8 cellular contexts compared by ENCODE assay signal in the genomic region with DNA sequence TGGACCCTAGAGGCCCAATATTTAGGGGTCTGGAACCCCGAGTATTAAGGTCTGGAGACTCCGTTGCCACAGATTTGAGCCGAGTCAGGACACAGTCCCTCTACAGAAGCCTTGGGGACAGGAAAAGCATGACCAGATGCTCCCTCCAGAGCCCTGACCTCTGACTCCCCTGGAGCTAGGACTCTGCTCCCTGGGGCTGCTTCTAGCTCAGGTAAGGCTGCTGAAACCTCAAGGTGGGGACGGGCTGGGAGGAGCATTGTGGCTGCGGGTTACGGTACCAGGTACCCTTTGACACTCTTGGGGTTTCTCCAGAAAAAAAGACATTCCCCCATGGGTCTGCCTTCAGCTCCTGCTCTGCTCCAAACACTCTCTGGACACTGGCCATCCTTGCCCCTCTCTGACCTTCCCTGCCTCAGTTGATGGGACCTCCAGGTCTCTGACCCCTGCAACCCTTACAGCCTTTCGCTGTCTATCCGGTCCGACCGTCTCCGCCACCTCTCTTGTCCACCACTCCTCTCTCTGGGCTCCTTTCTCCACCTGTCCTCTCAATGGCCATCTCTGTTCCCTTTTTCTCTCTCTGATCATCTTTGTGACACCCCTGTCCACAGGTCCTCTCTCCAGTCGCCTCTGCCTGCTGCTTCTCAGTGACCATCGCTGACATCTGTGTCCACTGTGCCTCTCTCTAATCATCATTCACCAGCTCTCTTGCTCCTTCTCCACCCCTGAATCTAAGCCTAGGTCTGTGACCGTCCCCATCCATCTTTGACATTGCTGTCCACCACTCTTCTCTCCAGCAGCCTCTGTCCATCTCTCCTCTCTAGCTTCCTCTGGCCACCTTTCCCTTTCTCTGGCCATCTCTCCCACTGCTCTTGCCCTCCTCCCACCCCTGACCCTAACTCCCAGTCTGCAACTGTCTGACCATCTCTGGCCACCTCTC. TPM values are rescaled to one million over a fixed set of nuclear protein-coding genes. Genes with fewer than 3 reads are reported as not detected.
A peak's percentile ranks its signal among the peaks of the same experiment; 100 is the strongest.
DNase-seq lines count a peak whose midpoint lies in the region; ATAC-seq and TF ChIP-seq lines count a peak whose summit lies in the region.

No MANE protein-coding gene starts in this region.

- H3K4me3 ChIP-seq in heart right ventricle = peak overlapping the region in 9 of 10 donors; percentile 44 to 69 (median 64)
- peak overlapping the region; percentile 57 to 70 for H3K4me3 ChIP-seq in mucosa of rectum (ENCODE audit: low read length in 2 of 2)
- peak overlapping the region in 1 of 2 donors; percentile 47 for H3K4me3 ChIP-seq in aorta (ENCODE audit: low read length in 2 of 2)

- no peaks in the 10 kb centered on the region for H3K27me3 Mint-ChIP-seq in MCF 10A (ENCODE audit: insufficient read depth, unreplicated experiment)

- H3K4me1 ChIP-seq in heart right ventricle (peaks cover 3 to 33% (median 23%) of the 10 kb centered on the region in 9 donors), mucosa of rectum (ENCODE audit: control insufficient read depth in 2 of 2, insufficient read depth in 2 of 2, low read length in 2 of 2) (peaks cover 19 to 21% of the 10 kb centered on the region in 2 donors), aorta (ENCODE audit: control insufficient read depth in 1 of 2, insufficient read depth in 2 of 2, low read length in 2 of 2) (no peaks in the 10 kb centered on the region)

- BruUV-seq in MCF 10A (replicated peaks; lab: Mats Ljungman, UMichigan) = no TSS peak

- ATAC-seq in heart right ventricle (peak in 2 of 8 donors; percentile 31 to 32), Right ventricle myocardium inferior (no peak), aorta (ENCODE audit: low FRiP score) (peak; percentile 3)

- H3K4me1 Mint-ChIP-seq in MCF 10A (ENCODE audit: insufficient read depth, unreplicated experiment) = peaks cover 32% of the 10 kb centered on the region

- H3K9me3 ChIP-seq in heart right ventricle (no peaks in the 10 kb centered on the region), mucosa of rectum (ENCODE audit: control insufficient read depth in 2 of 2, low read length in 2 of 2) (no peaks in the 10 kb centered on the region), aorta (ENCODE audit: control insufficient read depth, low read length) (no peaks in the 10 kb centered on the region)

- H3K36me3 Mint-ChIP-seq in MCF 10A (ENCODE audit: insufficient read depth, unreplicated experiment) = peaks cover 8% of the 10 kb centered on the region

- CTCF ChIA-PET in MCF 10A (lab: Yijun Ruan, JAX) = interaction anchor here (1.1 kb wide), 1 partner anchor 54 kb away, joined by 6 read pairs; no protein-coding TSS in a partner anchor

- H3K36me3 ChIP-seq in heart right ventricle = peaks cover 0 to 28% (median 0%) of the 10 kb centered on the region in 9 donors
- no peaks in the 10 kb centered on the region for H3K36me3 ChIP-seq in mucosa of rectum (ENCODE audit: control insufficient read depth in 2 of 2, insufficient read depth in 2 of 2, low read length in 2 of 2)
- peaks cover 0 to 4% of the 10 kb centered on the region in 2 donors for H3K36me3 ChIP-seq in aorta (ENCODE audit: control insufficient read depth in 1 of 2, insufficient read depth in 2 of 2, low read length in 1 of 2)

- intact Hi-C loops in heart right ventricle (cut with DNase I) (loop anchor here in 5 of 10 donors (10.0 kb wide), 4 partner anchors 163 to 393 kb away; a partner anchor contains a TSS), Right ventricle myocardium inferior (cut with DNase I) (loop anchor here (10.0 kb wide), 1 partner anchor 117 kb away; a partner anchor contains a TSS), MCF 10A (cut with micrococcal nuclease) (loop anchor here (10.0 kb wide), 1 partner anchor 163 kb away; a partner anchor contains a TSS), aorta (cut with DNase I) (loop anchor here in 1 of 2 donors (10.0 kb wide), 1 partner anchor 63 kb away; no protein-coding TSS in a partner anchor)

- peak overlapping the region; percentile 85 for H3K4me3 Mint-ChIP-seq in MCF 10A (ENCODE audit: unreplicated experiment)

- 38 to 46% methylated on average over 14 of the region's 14 CpGs for WGBS in heart right ventricle, 2 donors
- WGBS in aorta, 2 donors = 41 to 43% methylated on average over 14 of the region's 14 CpGs

- H3K27ac Mint-ChIP-seq in MCF 10A (ENCODE audit: low read depth, unreplicated experiment) = peak overlapping the region; percentile 73

- POLR2A ChIA-PET in MCF 10A (lab: Yijun Ruan, JAX) = interaction anchor here (0.6 kb wide), 1 partner anchor 51 kb away, joined by 3 read pairs; no protein-coding TSS in a partner anchor

- DNase-seq in heart right ventricle (no peak), Right ventricle myocardium inferior (ENCODE audit: missing footprints) (no peak), MCF 10A (ENCODE audit: unreplicated experiment) (no peak), aorta (peak in 1 of 2 donors; percentile 48), OCI-M2 (lab: John Stamatoyannopoulos, UW; ENCODE audit: unreplicated experiment) (no peak), inferior parietal cortex (ENCODE audit: extremely low spot score) (no peak)
- DNase-seq in activated CD4-positive, alpha-beta T cell treated with anti-CD3 and anti-CD28 coated beads for 4 hours = no peak

- H3K27me3 ChIP-seq in heart right ventricle (peaks cover 0 to 21% (median 0%) of the 10 kb centered on the region in 7 donors), mucosa of rectum (ENCODE audit: control insufficient read depth in 2 of 2, insufficient read depth in 2 of 2, low read length in 2 of 2) (no peaks in the 10 kb centered on the region), aorta (ENCODE audit: control insufficient read depth in 1 of 2, insufficient read depth in 2 of 2, low read length in 1 of 2) (no peaks in the 10 kb centered on the region)

- H3K27ac ChIP-seq in heart right ventricle (peak overlapping the region in 5 of 10 donors; percentile 73 to 86 (median 78)), mucosa of rectum (ENCODE audit: low read depth in 2 of 2, low read length in 2 of 2) (no peak overlapping the region), aorta (ENCODE audit: low read depth in 1 of 2, low read length in 2 of 2) (no peak overlapping the region)

- no peaks in the 10 kb centered on the region for H3K9me3 Mint-ChIP-seq in MCF 10A (ENCODE audit: unreplicated experiment)

- TF ChIP-seq CTCF in heart right ventricle (IDR thresholded peaks at IDR 0.05) (no peak), MCF 10A (IDR thresholded peaks at IDR 0.05; ENCODE audit: unreplicated experiment) (no peak)

- H3K9ac ChIP-seq in mucosa of rectum (ENCODE audit: low read depth in 1 of 2, low read length in 2 of 2) = peak overlapping the region in 1 of 2 donors; percentile 14

RNA-seq across cellular contexts. Expression of a gene that starts 1.4 kb away (rescaled TPM):
- total RNA-seq in heart right ventricle = 1 to 10 TPM; 3.4 to 9.6 (median 5.8) TPM
- polyA plus RNA-seq in heart right ventricle = 1 to 10 TPM; 3.7 to 8.2 TPM
- 8.4 TPM for total RNA-seq in Right ventricle myocardium inferior
- total RNA-seq in MCF 10A (2022) = 7.4 and 10.1 TPM in 2 replicates
- 10 to 100 TPM; 14.5 to 15.1 TPM for total RNA-seq in aorta
- polyA plus RNA-seq in aorta = 1 to 10 TPM; 2.0 to 6.1 TPM

RNA-seq across cellular contexts. Expression of a gene that starts 29.5 kb away (rescaled TPM):
- total RNA-seq in heart right ventricle (100 to 1,000 TPM in 1 of 10 donors, 10 to 100 TPM in 6, 1 to 10 TPM in 3; 8.4 to 122 (median 18.2) TPM), Right ventricle myocardium inferior (34.5 TPM), MCF 10A (2022) (not detected in 2 replicates), aorta (100 to 1,000 TPM in 1 of 2 donors, 10 to 100 TPM in 1; 98.9 to 117 TPM)
- polyA plus RNA-seq in heart right ventricle (10 to 100 TPM; 23.9 to 60.9 TPM), aorta (100 to 1,000 TPM in 1 of 2 donors, 10 to 100 TPM in 1; 48.8 to 327 TPM)

RNA-seq across cellular contexts. Expression of a gene that starts 35.3 kb away (rescaled TPM):
- total RNA-seq in heart right ventricle = 10 to 100 TPM in 1 of 10 donors, 1 to 10 TPM in 9; 1.7 to 22.8 (median 4.5) TPM
- polyA plus RNA-seq in heart right ventricle = 10 to 100 TPM; 10.6 to 17.6 TPM
- total RNA-seq in Right ventricle myocardium inferior = 6.3 TPM
- not detected in 2 replicates for total RNA-seq in MCF 10A (2022)
- total RNA-seq in aorta = 10 to 100 TPM; 18.7 TPM
- polyA plus RNA-seq in aorta = 10 to 100 TPM in 1 of 2 donors, 1 to 10 TPM in 1; 7.3 to 20.9 TPM

RNA-seq across cellular contexts. Expression of a gene that starts 37.3 kb away (rescaled TPM):
- total RNA-seq in heart right ventricle (1 to 10 TPM in 9 of 10 donors, under 1 TPM in 1; 0.66 to 7.8 (median 3.7) TPM), Right ventricle myocardium inferior (2.1 TPM), MCF 10A (2022) (6.4 and 8.4 TPM in 2 replicates), aorta (10 to 100 TPM; 18.9 to 19.4 TPM)
- polyA plus RNA-seq in heart right ventricle (1 to 10 TPM; 2.3 to 4.8 TPM), aorta (10 to 100 TPM in 1 of 2 donors, 1 to 10 TPM in 1; 2.9 to 10.4 TPM)

RNA-seq across cellular contexts. Expression of a gene that starts 57.4 kb away (rescaled TPM):
- total RNA-seq in heart right ventricle (10 to 100 TPM in 5 of 10 donors, 1 to 10 TPM in 5; 7.3 to 13.4 (median 10.2) TPM), Right ventricle myocardium inferior (9.7 TPM), MCF 10A (2022) (14.4 and 15.0 TPM in 2 replicates), aorta (10 to 100 TPM; 11.6 to 16.6 TPM)
- polyA plus RNA-seq in heart right ventricle (10 to 100 TPM in 1 of 2 donors, 1 to 10 TPM in 1; 7.7 to 26.6 TPM), aorta (10 to 100 TPM; 11.1 to 26.1 TPM)
